Comparison of ENCODE assay signal across 9 cellular contexts in the genomic region with DNA sequence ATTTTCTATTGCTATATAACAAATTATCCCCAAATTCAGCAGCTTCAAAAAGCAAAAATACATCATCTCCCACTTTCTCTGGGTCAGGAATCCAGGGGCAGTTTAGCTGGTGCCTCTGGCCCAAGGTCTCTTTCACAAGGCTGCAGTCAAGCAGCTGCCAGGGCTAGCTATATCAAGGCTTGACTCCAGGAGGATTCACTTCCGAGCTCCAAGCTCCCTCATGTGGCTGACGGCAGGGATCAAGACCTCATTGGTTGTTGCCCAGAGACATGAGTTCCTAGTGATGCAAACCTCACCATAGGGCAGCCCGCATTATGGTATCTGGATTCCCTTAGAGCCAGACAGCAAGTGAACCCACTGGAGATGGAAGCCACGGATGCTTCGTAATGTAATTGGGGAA. TPM values are rescaled to one million over a fixed set of nuclear protein-coding genes. Genes with fewer than 3 reads are reported as not detected.
DNase-seq lines count a peak whose midpoint lies in the region; ATAC-seq and TF ChIP-seq lines count a peak whose summit lies in the region.
"Had no signal": no experiment of that assay in that cellular context is flagged by ENCODE, and none has a peak within 500 bp of the region (broad histone marks: within the 10 kb centered on the region; RNA-seq: fewer than 3 reads in every experiment).

No MANE protein-coding gene starts in this region.

- H3K4me3 ChIP-seq in astrocyte of the spinal cord (ENCODE audit: low read depth, low read length) = no peak overlapping the region
- H3K4me3 ChIP-seq: SK-N-MC had no signal

- peak; percentile 32 for TF ChIP-seq CTCF in astrocyte of the spinal cord (IDR thresholded peaks at IDR 0.05; ENCODE audit: low read depth, low read length)

- DNase-seq in A172 (ENCODE audit: low spot score) = peak; percentile 45
- peak; percentile 76 for DNase-seq in HPDE6-E6E7 (ENCODE audit: extremely low spot score)
- DNase-seq in astrocyte of the spinal cord (ENCODE audit: low read depth, low spot score) = peak; percentile 46
- DNase-seq in islet precursor cell = peak; percentile 89
- DNase-seq in central memory CD4-positive, alpha-beta T cell = no peak
- no peak for DNase-seq in activated CD4-positive, CD25-positive, alpha-beta regulatory T cell (lab: John Stamatoyannopoulos, UW)

- no peak for ATAC-seq in GM21825 (IDR thresholded peaks at IDR 0.05; ENCODE audit: unreplicated experiment)
- ATAC-seq in HG03095 (IDR thresholded peaks at IDR 0.05; ENCODE audit: unreplicated experiment) = no peak

- in situ Hi-C loops in astrocyte of the spinal cord (cut with HindIII; ENCODE audit: low sequenced_read_pairs) = no loop called here

RNA-seq across cellular contexts. Expression of a gene that starts 1.3 kb away (rescaled TPM):
- 0.31 and 0.71 TPM in 2 replicates for total RNA-seq in A172 (2014; rRNA removed; shearing (Covaris generic))

RNA-seq across cellular contexts. Expression of a gene that starts 42.5 kb away (rescaled TPM):
- 0.19 TPM in 1 of 2 replicates, not detected in the other for total RNA-seq in A172 (2014; rRNA removed; shearing (Covaris generic))

RNA-seq across cellular contexts. Expression of a gene that starts 56.2 kb away (rescaled TPM):
- not detected in 2 replicates for total RNA-seq in A172 (2014; rRNA removed; shearing (Covaris generic))

Comparison
In these comparisons a context has a peak if more than half of its experiments do, and no peak if none do; other contexts are left out.
1. DNase-seq: peak in A172 (single experiment), HPDE6-E6E7 (single experiment), astrocyte of the spinal cord (single experiment) and islet precursor cell (single experiment); none in central memory CD4-positive, alpha-beta T cell (single experiment) and activated CD4-positive, CD25-positive, alpha-beta regulatory T cell (0 of 4).